In the genomic region with DNA sequence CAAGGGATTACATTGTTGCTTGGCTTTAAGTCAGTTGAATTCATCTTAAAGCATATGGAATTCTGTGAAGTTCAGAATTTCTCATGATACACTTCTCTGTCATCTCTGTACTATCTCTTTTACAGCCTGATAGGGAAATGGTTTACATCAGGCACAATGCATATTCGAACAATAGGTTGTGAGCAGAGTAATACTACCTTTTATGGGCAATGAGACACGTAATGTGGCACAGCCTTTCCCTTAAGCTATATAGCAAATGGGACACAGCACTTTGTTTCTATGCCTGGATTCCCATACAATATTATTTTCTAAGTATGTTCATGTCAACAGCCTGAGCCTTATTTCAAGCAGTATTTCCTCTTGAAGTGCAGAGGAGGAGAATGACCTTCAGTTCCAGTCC, we compare ENCODE assay signal across 1 cellular context.
TF ChIP-seq lines count a peak whose summit lies in the region.

No MANE protein-coding gene starts in this region.

TF ChIP-seq in WTC11, 78 proteins besides CTCF, POLR2A, EP300 and RAD21 (continued from another document):
- TF ChIP-seq, protein P1, sequence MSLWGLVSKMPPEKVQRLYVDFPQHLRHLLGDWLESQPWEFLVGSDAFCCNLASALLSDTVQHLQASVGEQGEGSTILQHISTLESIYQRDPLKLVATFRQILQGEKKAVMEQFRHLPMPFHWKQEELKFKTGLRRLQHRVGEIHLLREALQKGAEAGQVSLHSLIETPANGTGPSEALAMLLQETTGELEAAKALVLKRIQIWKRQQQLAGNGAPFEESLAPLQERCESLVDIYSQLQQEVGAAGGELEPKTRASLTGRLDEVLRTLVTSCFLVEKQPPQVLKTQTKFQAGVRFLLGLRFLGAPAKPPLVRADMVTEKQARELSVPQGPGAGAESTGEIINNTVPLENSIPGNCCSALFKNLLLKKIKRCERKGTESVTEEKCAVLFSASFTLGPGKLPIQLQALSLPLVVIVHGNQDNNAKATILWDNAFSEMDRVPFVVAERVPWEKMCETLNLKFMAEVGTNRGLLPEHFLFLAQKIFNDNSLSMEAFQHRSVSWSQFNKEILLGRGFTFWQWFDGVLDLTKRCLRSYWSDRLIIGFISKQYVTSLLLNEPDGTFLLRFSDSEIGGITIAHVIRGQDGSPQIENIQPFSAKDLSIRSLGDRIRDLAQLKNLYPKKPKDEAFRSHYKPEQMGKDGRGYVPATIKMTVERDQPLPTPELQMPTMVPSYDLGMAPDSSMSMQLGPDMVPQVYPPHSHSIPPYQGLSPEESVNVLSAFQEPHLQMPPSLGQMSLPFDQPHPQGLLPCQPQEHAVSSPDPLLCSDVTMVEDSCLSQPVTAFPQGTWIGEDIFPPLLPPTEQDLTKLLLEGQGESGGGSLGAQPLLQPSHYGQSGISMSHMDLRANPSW (CRISPR knock-in tag; conservative IDR thresholded peaks at IDR 0.05; ENCODE audit: low read depth) = no peak
- TF ChIP-seq, protein P2, sequence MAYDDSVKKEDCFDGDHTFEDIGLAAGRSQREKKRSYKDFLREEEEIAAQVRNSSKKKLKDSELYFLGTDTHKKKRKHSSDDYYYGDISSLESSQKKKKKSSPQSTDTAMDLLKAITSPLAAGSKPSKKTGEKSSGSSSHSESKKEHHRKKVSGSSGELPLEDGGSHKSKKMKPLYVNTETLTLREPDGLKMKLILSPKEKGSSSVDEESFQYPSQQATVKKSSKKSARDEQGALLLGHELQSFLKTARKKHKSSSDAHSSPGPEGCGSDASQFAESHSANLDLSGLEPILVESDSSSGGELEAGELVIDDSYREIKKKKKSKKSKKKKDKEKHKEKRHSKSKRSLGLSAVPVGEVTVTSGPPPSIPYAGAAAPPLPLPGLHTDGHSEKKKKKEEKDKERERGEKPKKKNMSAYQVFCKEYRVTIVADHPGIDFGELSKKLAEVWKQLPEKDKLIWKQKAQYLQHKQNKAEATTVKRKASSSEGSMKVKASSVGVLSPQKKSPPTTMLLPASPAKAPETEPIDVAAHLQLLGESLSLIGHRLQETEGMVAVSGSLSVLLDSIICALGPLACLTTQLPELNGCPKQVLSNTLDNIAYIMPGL (CRISPR knock-in tag; IDR thresholded peaks at IDR 0.05) = no peak
- TF ChIP-seq MYBL2 (CRISPR knock-in tag; IDR thresholded peaks at IDR 0.05) (no peak), HMGA2 (CRISPR knock-in tag; IDR thresholded peaks at IDR 0.05) (no peak), IRF2 (CRISPR knock-in tag; IDR thresholded peaks at IDR 0.05; ENCODE audit: borderline replicate concordance, low read depth) (no peak)
- TF ChIP-seq, protein P3, sequence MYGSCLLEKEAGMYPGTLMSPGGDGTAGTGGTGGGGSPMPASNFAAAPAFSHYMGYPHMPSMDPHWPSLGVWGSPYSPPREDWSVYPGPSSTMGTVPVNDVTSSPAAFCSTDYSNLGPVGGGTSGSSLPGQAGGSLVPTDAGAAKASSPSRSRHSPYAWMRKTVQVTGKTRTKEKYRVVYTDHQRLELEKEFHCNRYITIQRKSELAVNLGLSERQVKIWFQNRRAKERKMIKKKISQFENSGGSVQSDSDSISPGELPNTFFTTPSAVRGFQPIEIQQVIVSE (CRISPR knock-in tag; IDR thresholded peaks at IDR 0.05; ENCODE audit: borderline replicate concordance) = no peak
TF ChIP-seq in WTC11: peak in this region for 0.
